ENCODE assay signal across 33 cellular contexts in genomic region chr4:31455612-31456011, GRCh38.
"Had no signal": no experiment of that assay in that cellular context is flagged by ENCODE, and none has a peak within 500 bp of the region (broad histone marks: within the 10 kb centered on the region; RNA-seq: fewer than 3 reads in every experiment).

No MANE protein-coding gene starts in this region.

- H3K9me3 ChIP-seq: MG63, Peyer's patch, SJSA1, SK-N-SH had no signal

- H3K27ac ChIP-seq: Peyer's patch, SJSA1 had no signal

- H3K4me2 ChIP-seq: SK-N-SH had no signal

- H3K4me1 ChIP-seq: Peyer's patch, SJSA1 had no signal

- FAIRE-seq: colon had no signal

- H3K36me3 ChIP-seq: MG63, Peyer's patch, SJSA1 had no signal

- ATAC-seq: activated CD4-positive, alpha-beta T cell treated with anti-CD3 and anti-CD28 coated beads for 36 hours; activated CD4-positive, CD25-positive, alpha-beta regulatory T cell treated with anti-CD3 and anti-CD28 coated beads, Interleukin-2, amount 50 U/mL, for 24 hours; activated naive CD8-positive, alpha-beta T cell treated with anti-CD3 and anti-CD28 coated beads, Interleukin-2, amount 50 U/mL, for 24 hours had no signal

- H3K27me3 ChIP-seq: MG63, Peyer's patch, SJSA1 had no signal

- H3K9ac ChIP-seq: SK-N-SH had no signal

- DNase-seq: activated CD4-positive, alpha-beta T cell treated with anti-CD3 and anti-CD28 coated beads for 36 hours; activated CD4-positive, alpha-beta T cell treated with anti-CD3 and anti-CD28 coated beads, Interleukin-2, amount 10 ng/mL, durations not matched to agents 7 days and 5 days; activated CD4-positive, alpha-beta T cell treated with anti-CD3 and anti-CD28 coated beads, Interleukin-2, amount 50 U/mL, for 48 hours; activated CD8-positive, alpha-beta memory T cell treated with anti-CD3 and anti-CD28 coated beads, Interleukin-2, amount 50 U/mL, for 4 hours; activated effector memory CD4-positive, alpha-beta T cell treated with Interleukin-2 at 50 U/mL for 16 hours; activated naive CD4-positive, alpha-beta T cell treated with anti-CD3 and anti-CD28 coated beads, Interleukin-2, amount 10 ng/mL, durations not matched to agents 7 days and 5 days; activated naive CD8-positive, alpha-beta T cell treated with anti-CD3 and anti-CD28 coated beads, Interleukin-2, amount 50 U/mL, for 24 hours; activated T-cell treated with anti-CD3 and anti-CD28 coated beads, Interleukin-2, amount 50 U/mL, for 48 hours; anterior cingulate cortex; central memory CD4-positive, alpha-beta T cell; Karpas-422; MG63; NCI-H1048; NCI-H1105 treated with DMSO at 0.1 percent for 48 hours; NCI-H1436; NCI-H1694; NCI-H1930; NCI-H2081 treated with DMSO at 0.1 percent for 48 hours; NCI-H226; NCI-H446 treated with DMSO at 0.1 percent for 48 hours; NCI-H524; NK-92 treated with Interleukin-12 subunit alpha and Interleukin-12 subunit beta, amount 100 ng/mL, for 24 hours; Peyer's patch; RPMI8226; SHP77 treated with DMSO at 0.1 percent for 48 hours; SK-N-SH; SW 1271; T-helper 1 cell; T-helper 2 cell; T-helper 9 cell had no signal

- H3K4me3 ChIP-seq: MG63, Peyer's patch, SJSA1 had no signal
